In the genomic region with DNA sequence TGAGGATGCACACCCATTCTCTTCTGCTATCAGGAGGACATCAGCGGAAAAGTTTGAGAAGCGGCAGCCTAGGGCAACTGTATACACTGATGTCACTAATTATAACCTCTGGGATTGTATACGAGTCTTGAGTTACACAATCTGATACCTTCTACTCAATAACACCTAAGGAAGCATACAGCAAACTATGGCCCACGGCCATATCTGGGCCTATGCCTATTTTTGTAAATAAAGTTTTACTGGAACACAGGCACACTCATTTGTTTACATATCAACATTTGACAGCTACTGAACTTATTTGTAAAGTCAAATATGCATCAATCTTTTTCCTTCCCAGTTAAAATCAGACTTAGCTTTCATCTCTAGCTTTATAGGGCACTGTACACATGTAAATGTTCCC, we compare ENCODE assay signal across 6 cellular contexts.
"Had no signal": no experiment of that assay in that cellular context is flagged by ENCODE, and none has a peak within 500 bp of the region (broad histone marks: within the 10 kb centered on the region; RNA-seq: fewer than 3 reads in every experiment).

No MANE protein-coding gene starts in this region.

- ATAC-seq: GM23338, K562 had no signal

- DNase-seq: H9, HCEC 1CT, IMR-90, KG1 had no signal

- H3K4me3 Mint-ChIP-seq: GM23338, H9 had no signal

- H3K4me3 ChIP-seq: GM23338, K562 had no signal

- H3K9me3 Mint-ChIP-seq: GM23338, H9 had no signal

- H3K4me1 Mint-ChIP-seq: GM23338, H9 had no signal

- H3K27ac Mint-ChIP-seq: GM23338 had no signal
